ENCODE assay signal across 24 cellular contexts in the genomic region with DNA sequence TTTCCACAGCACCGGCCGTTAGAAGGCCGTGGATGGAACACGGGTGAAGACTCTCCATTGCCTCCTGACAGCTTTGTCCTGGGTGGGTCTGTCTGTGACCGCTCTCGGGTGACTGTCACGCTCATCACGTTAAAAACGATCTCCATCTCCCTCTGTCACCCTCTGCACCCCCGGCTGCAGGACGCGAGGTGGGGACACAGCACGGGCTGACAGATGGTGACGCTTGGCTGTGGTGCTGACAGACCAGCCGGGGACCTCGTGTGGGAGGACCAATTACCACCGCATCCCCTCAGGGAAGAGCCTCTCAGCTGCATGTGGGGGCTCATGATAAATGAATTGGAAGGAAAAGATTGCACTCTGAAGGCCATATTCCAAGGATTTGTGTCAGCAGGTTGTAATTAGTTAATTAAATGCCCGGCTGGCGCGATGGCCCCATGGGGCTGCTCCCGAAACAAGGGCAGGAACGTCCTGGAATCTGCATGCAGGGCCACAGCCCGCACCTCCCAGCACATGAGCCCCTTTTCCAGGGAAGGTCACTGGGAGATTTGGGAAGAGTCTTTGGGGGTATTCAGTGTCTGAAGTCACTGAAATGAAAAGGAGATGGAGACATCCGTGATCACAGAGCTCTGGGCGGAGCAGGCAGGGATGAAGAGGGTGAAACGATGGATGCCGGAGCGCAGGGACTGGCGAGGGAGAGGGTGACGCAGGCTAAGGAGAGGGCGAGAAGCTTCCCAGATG.
DNase-seq lines count a peak whose midpoint lies in the region; ATAC-seq, FAIRE-seq and TF ChIP-seq lines count a peak whose summit lies in the region.
"Had no signal": no experiment of that assay in that cellular context is flagged by ENCODE, and none has a peak within 500 bp of the region (broad histone marks: within the 10 kb centered on the region; RNA-seq: fewer than 3 reads in every experiment).

No MANE protein-coding gene starts in this region.

- H3K9me3 ChIP-seq in testis (no peaks in the 10 kb centered on the region), small intestine (ENCODE audit: control insufficient read depth, low read depth) (no peaks in the 10 kb centered on the region)
- H3K9me3 ChIP-seq: pancreas had no signal

- WGBS in testis, 2 donors, result 51 to 63% methylated on average over 25 to 31 of the region's 31 CpGs
- 90 to 92% (median 92%) methylated on average over 31 of the region's 31 CpGs for WGBS in small intestine, 3 donors

- no peaks in the 10 kb centered on the region for H3K36me3 Mint-ChIP-seq in activated CD8-positive, alpha-beta T cell treated with anti-CD3 and anti-CD28 coated beads, Interleukin-2, amount 10 ng/mL, durations not matched to agents 7 days and 5 days (ENCODE audit: low read depth)
- H3K36me3 Mint-ChIP-seq in activated CD8-positive, alpha-beta T cell treated with anti-CD3 and anti-CD28 coated beads for 36 hours (ENCODE audit: low read depth), result no peaks in the 10 kb centered on the region
- H3K36me3 Mint-ChIP-seq: CD4-positive, CD25-positive, alpha-beta regulatory T cell; naive thymus-derived CD4-positive, alpha-beta T cell had no signal

- POLR2A ChIA-PET in activated CD8-positive, alpha-beta T cell treated with anti-CD3 and anti-CD28 coated beads, Interleukin-2, amount 10 ng/mL, durations not matched to agents 7 days and 5 days (lab: Charles Lee), result no interaction called here
- POLR2A ChIA-PET in activated CD8-positive, alpha-beta T cell treated with anti-CD3 and anti-CD28 coated beads for 36 hours (lab: Charles Lee), result no interaction called here

- no peak for ATAC-seq in activated CD8-positive, alpha-beta T cell treated with anti-CD3 and anti-CD28 coated beads, Interleukin-2, amount 10 ng/mL, durations not matched to agents 7 days and 5 days
- ATAC-seq in activated CD8-positive, alpha-beta T cell treated with anti-CD3 and anti-CD28 coated beads for 36 hours, result no peak
- ATAC-seq in HG03432 (IDR thresholded peaks at IDR 0.05; ENCODE audit: unreplicated experiment), result no peak
- ATAC-seq: activated CD4-positive, alpha-beta T cell treated with anti-CD3 and anti-CD28 coated beads for 36 hours; HCT116; naive thymus-derived CD4-positive, alpha-beta T cell; pancreas had no signal

- FAIRE-seq in small intestine (lab: Jason Lieb, UNC), result no peak
- FAIRE-seq: astrocyte, endometrium, GM12892, pancreas had no signal

- peaks cover 1% of the 10 kb centered on the region for H3K4me1 Mint-ChIP-seq in activated CD8-positive, alpha-beta T cell treated with anti-CD3 and anti-CD28 coated beads, Interleukin-2, amount 10 ng/mL, durations not matched to agents 7 days and 5 days (ENCODE audit: low read depth)
- H3K4me1 Mint-ChIP-seq in activated CD8-positive, alpha-beta T cell treated with anti-CD3 and anti-CD28 coated beads for 36 hours (ENCODE audit: low read depth), result no peaks in the 10 kb centered on the region
- H3K4me1 Mint-ChIP-seq: activated CD4-positive, alpha-beta T cell treated with anti-CD3 and anti-CD28 coated beads for 36 hours; CD4-positive, CD25-positive, alpha-beta regulatory T cell; naive thymus-derived CD4-positive, alpha-beta T cell had no signal

- CTCF ChIA-PET in activated CD8-positive, alpha-beta T cell treated with anti-CD3 and anti-CD28 coated beads, Interleukin-2, amount 10 ng/mL, durations not matched to agents 7 days and 5 days (lab: Charles Lee), result interaction anchor here (1.5 kb wide), 1 partner anchor 48 kb away, joined by 3 read pairs; no protein-coding TSS in a partner anchor
- CTCF ChIA-PET in activated CD8-positive, alpha-beta T cell treated with anti-CD3 and anti-CD28 coated beads for 36 hours (lab: Charles Lee), result interaction anchor here (1.1 to 2.7 kb wide), 2 partner anchors 39 to 48 kb away, joined by 3 to 13 read pairs; no protein-coding TSS in a partner anchor

- H3K9me3 Mint-ChIP-seq in activated CD8-positive, alpha-beta T cell treated with anti-CD3 and anti-CD28 coated beads, Interleukin-2, amount 10 ng/mL, durations not matched to agents 7 days and 5 days (ENCODE audit: insufficient read depth), result no peaks in the 10 kb centered on the region
- H3K9me3 Mint-ChIP-seq in activated CD8-positive, alpha-beta T cell treated with anti-CD3 and anti-CD28 coated beads for 36 hours, result no peaks in the 10 kb centered on the region
- H3K9me3 Mint-ChIP-seq: CD4-positive, CD25-positive, alpha-beta regulatory T cell had no signal

- H3K27ac ChIP-seq in testis, result no peak overlapping the region
- no peak overlapping the region for H3K27ac ChIP-seq in small intestine (ENCODE audit: low read depth in 1 of 2, low read length in 1 of 2)
- H3K27ac ChIP-seq: hepatocyte, pancreas had no signal

- H3K4me1 ChIP-seq in testis (no peaks in the 10 kb centered on the region), small intestine (ENCODE audit: control insufficient read depth in 2 of 2, insufficient read depth in 1 of 2, low read depth in 1 of 2, low read length in 1 of 2) (no peaks in the 10 kb centered on the region)
- H3K4me1 ChIP-seq: pancreas had no signal

- H3K36me3 ChIP-seq in testis (ENCODE audit: low read depth, missing control alignments), result no peaks in the 10 kb centered on the region
- H3K36me3 ChIP-seq in small intestine (ENCODE audit: control insufficient read depth in 2 of 2, insufficient read depth in 2 of 2, low read length in 2 of 2), result no peaks in the 10 kb centered on the region
- H3K36me3 ChIP-seq: MG63, pancreas had no signal

- TF ChIP-seq POLR2A in testis (IDR thresholded peaks at IDR 0.05), result no peak

- TF ChIP-seq CTCF in activated CD8-positive, alpha-beta T cell treated with anti-CD3 and anti-CD28 coated beads for 36 hours (IDR thresholded peaks at IDR 0.05), result no peak
- no peak for TF ChIP-seq CTCF in testis (IDR thresholded peaks at IDR 0.05)

- intact Hi-C loops in activated CD8-positive, alpha-beta T cell treated with anti-CD3 and anti-CD28 coated beads for 36 hours (cut with micrococcal nuclease), result loop anchor here (10.0 kb wide), 1 partner anchor 686 kb away; no protein-coding TSS in a partner anchor
- intact Hi-C loops in testis (cut with DNase I; ENCODE audit: low total_unique reads), result loop anchor here (10.0 kb wide), 1 partner anchor 456 kb away; the partner anchor contains the start of gene DLL1

- peak; percentile 13 for DNase-seq in activated CD8-positive, alpha-beta T cell treated with anti-CD3 and anti-CD28 coated beads, Interleukin-2, amount 10 ng/mL, durations not matched to agents 7 days and 5 days
- no peak for DNase-seq in activated CD8-positive, alpha-beta T cell treated with anti-CD3 and anti-CD28 coated beads for 36 hours
- peak; percentile 36 for DNase-seq in activated CD8-positive, alpha-beta memory T cell treated with anti-CD3 and anti-CD28 coated beads, Interleukin-2, amount 50 U/mL, for 48 hours
- DNase-seq in left kidney (ENCODE audit: low read depth, low spot score) (peak; percentile 39), testis (peak; percentile 10), NCI-H2227 (lab: John Stamatoyannopoulos, UW; ENCODE audit: unreplicated experiment) (no peak), small intestine (no peak)
- DNase-seq: activated CD4-positive, alpha-beta T cell treated with anti-CD3 and anti-CD28 coated beads for 36 hours; activated naive CD4-positive, alpha-beta T cell treated with anti-CD3 and anti-CD28 coated beads, Interleukin-2, amount 50 U/mL, for 16 hours; activated T-cell treated with anti-CD3 and anti-CD28 coated beads for 4 hours; CD4-positive, CD25-positive, alpha-beta regulatory T cell; DMS53; MG63; naive thymus-derived CD4-positive, alpha-beta T cell; NCI-H187; NCI-H446 treated with DMSO at 0.1 percent for 48 hours; RPMI8226 had no signal

- peaks cover 42% of the 10 kb centered on the region for H3K27me3 Mint-ChIP-seq in activated CD8-positive, alpha-beta T cell treated with anti-CD3 and anti-CD28 coated beads, Interleukin-2, amount 10 ng/mL, durations not matched to agents 7 days and 5 days (ENCODE audit: low read depth)
- peaks cover 5% of the 10 kb centered on the region for H3K27me3 Mint-ChIP-seq in activated CD8-positive, alpha-beta T cell treated with anti-CD3 and anti-CD28 coated beads for 36 hours

- no peak overlapping the region for H3K27ac Mint-ChIP-seq in activated CD8-positive, alpha-beta T cell treated with anti-CD3 and anti-CD28 coated beads, Interleukin-2, amount 10 ng/mL, durations not matched to agents 7 days and 5 days
- H3K27ac Mint-ChIP-seq in activated CD8-positive, alpha-beta T cell treated with anti-CD3 and anti-CD28 coated beads for 36 hours, result no peak overlapping the region
- H3K27ac Mint-ChIP-seq: activated CD4-positive, alpha-beta T cell treated with anti-CD3 and anti-CD28 coated beads for 36 hours; CD4-positive, CD25-positive, alpha-beta regulatory T cell had no signal

- H3K27me3 ChIP-seq in testis (no peaks in the 10 kb centered on the region), small intestine (ENCODE audit: control insufficient read depth in 2 of 2, insufficient read depth in 2 of 2, low read length in 2 of 2) (no peaks in the 10 kb centered on the region)
- H3K27me3 ChIP-seq: pancreas had no signal

- H3K4me3 Mint-ChIP-seq in activated CD8-positive, alpha-beta T cell treated with anti-CD3 and anti-CD28 coated beads, Interleukin-2, amount 10 ng/mL, durations not matched to agents 7 days and 5 days, result no peak overlapping the region
- H3K4me3 Mint-ChIP-seq in activated CD8-positive, alpha-beta T cell treated with anti-CD3 and anti-CD28 coated beads for 36 hours, result no peak overlapping the region
- H3K4me3 Mint-ChIP-seq: activated CD4-positive, alpha-beta T cell treated with anti-CD3 and anti-CD28 coated beads for 36 hours; CD4-positive, CD25-positive, alpha-beta regulatory T cell; naive thymus-derived CD4-positive, alpha-beta T cell had no signal

- H3K4me3 ChIP-seq in testis (peak overlapping the region in 1 of 2 donors; percentile 17), small intestine (ENCODE audit: low read depth in 1 of 2, low read length in 2 of 2) (no peak overlapping the region)
- H3K4me3 ChIP-seq: hepatocyte, MG63, pancreas had no signal

Comparison
In these comparisons a context has a peak if more than half of its experiments do, and no peak if none do; other contexts are left out.
1. DNase-seq: peak in activated CD8-positive, alpha-beta T cell treated with anti-CD3 and anti-CD28 coated beads, Interleukin-2, amount 10 ng/mL, durations not matched to agents 7 days and 5 days (single experiment), activated CD8-positive, alpha-beta memory T cell treated with anti-CD3 and anti-CD28 coated beads, Interleukin-2, amount 50 U/mL, for 48 hours (single experiment), left kidney (single experiment) and testis (single experiment); none in activated CD8-positive, alpha-beta T cell treated with anti-CD3 and anti-CD28 coated beads for 36 hours (single experiment), NCI-H2227 (single experiment) and small intestine (single experiment).